In the genomic region with DNA sequence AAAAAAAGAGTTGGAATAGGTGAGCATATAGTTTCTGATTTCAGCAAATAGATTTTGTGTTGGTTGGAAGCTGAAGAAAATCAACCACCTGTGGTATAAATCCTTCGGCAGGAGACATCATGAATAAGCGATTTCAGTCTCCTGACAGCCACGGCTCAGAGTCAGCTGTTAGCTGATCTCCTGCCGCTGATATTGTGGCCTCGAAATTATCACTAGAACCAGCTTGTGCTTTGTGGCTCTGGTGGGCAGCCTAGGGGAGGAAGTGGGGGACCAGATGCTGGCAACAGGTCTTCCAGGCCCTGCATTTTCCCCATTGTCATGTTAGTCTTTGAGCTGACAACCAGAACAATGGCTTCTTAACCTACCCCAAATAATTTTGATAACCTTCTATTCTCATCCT, we compare ENCODE assay signal across 1 cellular context.
TF ChIP-seq lines count a peak whose summit lies in the region.

No MANE protein-coding gene starts in this region.

TF ChIP-seq in K562, 482 proteins besides CTCF, POLR2A, EP300 and RAD21 (continued from another document and continues in another):
- TF ChIP-seq, protein P1, sequence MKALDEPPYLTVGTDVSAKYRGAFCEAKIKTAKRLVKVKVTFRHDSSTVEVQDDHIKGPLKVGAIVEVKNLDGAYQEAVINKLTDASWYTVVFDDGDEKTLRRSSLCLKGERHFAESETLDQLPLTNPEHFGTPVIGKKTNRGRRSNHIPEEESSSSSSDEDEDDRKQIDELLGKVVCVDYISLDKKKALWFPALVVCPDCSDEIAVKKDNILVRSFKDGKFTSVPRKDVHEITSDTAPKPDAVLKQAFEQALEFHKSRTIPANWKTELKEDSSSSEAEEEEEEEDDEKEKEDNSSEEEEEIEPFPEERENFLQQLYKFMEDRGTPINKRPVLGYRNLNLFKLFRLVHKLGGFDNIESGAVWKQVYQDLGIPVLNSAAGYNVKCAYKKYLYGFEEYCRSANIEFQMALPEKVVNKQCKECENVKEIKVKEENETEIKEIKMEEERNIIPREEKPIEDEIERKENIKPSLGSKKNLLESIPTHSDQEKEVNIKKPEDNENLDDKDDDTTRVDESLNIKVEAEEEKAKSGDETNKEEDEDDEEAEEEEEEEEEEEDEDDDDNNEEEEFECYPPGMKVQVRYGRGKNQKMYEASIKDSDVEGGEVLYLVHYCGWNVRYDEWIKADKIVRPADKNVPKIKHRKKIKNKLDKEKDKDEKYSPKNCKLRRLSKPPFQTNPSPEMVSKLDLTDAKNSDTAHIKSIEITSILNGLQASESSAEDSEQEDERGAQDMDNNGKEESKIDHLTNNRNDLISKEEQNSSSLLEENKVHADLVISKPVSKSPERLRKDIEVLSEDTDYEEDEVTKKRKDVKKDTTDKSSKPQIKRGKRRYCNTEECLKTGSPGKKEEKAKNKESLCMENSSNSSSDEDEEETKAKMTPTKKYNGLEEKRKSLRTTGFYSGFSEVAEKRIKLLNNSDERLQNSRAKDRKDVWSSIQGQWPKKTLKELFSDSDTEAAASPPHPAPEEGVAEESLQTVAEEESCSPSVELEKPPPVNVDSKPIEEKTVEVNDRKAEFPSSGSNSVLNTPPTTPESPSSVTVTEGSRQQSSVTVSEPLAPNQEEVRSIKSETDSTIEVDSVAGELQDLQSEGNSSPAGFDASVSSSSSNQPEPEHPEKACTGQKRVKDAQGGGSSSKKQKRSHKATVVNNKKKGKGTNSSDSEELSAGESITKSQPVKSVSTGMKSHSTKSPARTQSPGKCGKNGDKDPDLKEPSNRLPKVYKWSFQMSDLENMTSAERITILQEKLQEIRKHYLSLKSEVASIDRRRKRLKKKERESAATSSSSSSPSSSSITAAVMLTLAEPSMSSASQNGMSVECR (CRISPR knock-in tag; IDR thresholded peaks at IDR 0.05) = no peak
- TF ChIP-seq, protein P2, sequence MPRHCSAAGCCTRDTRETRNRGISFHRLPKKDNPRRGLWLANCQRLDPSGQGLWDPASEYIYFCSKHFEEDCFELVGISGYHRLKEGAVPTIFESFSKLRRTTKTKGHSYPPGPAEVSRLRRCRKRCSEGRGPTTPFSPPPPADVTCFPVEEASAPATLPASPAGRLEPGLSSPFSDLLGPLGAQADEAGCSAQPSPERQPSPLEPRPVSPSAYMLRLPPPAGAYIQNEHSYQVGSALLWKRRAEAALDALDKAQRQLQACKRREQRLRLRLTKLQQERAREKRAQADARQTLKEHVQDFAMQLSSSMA (CRISPR knock-in tag; IDR thresholded peaks at IDR 0.05) = no peak
- TF ChIP-seq, protein P3, sequence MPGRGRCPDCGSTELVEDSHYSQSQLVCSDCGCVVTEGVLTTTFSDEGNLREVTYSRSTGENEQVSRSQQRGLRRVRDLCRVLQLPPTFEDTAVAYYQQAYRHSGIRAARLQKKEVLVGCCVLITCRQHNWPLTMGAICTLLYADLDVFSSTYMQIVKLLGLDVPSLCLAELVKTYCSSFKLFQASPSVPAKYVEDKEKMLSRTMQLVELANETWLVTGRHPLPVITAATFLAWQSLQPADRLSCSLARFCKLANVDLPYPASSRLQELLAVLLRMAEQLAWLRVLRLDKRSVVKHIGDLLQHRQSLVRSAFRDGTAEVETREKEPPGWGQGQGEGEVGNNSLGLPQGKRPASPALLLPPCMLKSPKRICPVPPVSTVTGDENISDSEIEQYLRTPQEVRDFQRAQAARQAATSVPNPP (IDR thresholded peaks at IDR 0.05; ENCODE audit: borderline replicate concordance, insufficient read depth, insufficient read length) = no peak
- TF ChIP-seq, protein P4, sequence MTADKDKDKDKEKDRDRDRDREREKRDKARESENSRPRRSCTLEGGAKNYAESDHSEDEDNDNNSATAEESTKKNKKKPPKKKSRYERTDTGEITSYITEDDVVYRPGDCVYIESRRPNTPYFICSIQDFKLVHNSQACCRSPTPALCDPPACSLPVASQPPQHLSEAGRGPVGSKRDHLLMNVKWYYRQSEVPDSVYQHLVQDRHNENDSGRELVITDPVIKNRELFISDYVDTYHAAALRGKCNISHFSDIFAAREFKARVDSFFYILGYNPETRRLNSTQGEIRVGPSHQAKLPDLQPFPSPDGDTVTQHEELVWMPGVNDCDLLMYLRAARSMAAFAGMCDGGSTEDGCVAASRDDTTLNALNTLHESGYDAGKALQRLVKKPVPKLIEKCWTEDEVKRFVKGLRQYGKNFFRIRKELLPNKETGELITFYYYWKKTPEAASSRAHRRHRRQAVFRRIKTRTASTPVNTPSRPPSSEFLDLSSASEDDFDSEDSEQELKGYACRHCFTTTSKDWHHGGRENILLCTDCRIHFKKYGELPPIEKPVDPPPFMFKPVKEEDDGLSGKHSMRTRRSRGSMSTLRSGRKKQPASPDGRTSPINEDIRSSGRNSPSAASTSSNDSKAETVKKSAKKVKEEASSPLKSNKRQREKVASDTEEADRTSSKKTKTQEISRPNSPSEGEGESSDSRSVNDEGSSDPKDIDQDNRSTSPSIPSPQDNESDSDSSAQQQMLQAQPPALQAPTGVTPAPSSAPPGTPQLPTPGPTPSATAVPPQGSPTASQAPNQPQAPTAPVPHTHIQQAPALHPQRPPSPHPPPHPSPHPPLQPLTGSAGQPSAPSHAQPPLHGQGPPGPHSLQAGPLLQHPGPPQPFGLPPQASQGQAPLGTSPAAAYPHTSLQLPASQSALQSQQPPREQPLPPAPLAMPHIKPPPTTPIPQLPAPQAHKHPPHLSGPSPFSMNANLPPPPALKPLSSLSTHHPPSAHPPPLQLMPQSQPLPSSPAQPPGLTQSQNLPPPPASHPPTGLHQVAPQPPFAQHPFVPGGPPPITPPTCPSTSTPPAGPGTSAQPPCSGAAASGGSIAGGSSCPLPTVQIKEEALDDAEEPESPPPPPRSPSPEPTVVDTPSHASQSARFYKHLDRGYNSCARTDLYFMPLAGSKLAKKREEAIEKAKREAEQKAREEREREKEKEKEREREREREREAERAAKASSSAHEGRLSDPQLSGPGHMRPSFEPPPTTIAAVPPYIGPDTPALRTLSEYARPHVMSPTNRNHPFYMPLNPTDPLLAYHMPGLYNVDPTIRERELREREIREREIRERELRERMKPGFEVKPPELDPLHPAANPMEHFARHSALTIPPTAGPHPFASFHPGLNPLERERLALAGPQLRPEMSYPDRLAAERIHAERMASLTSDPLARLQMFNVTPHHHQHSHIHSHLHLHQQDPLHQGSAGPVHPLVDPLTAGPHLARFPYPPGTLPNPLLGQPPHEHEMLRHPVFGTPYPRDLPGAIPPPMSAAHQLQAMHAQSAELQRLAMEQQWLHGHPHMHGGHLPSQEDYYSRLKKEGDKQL (CRISPR knock-in tag; IDR thresholded peaks at IDR 0.05; ENCODE audit: borderline replicate concordance) = no peak
- TF ChIP-seq CC2D1A (IDR thresholded peaks at IDR 0.05) (no peak), PHF8 (IDR thresholded peaks at IDR 0.05; ENCODE audit: borderline replicate concordance, low read length) (no peak), BCL6 (CRISPR knock-in tag; IDR thresholded peaks at IDR 0.05) (peak; percentile 43; the same call in 1 of the 2 replicates), MAFK (IDR thresholded peaks at IDR 0.05; ENCODE audit: low read length) (no peak), TAL1 (IDR thresholded peaks at IDR 0.05) (peak; percentile 74), SREBF2 (CRISPR knock-in tag; IDR thresholded peaks at IDR 0.05) (no peak), TAF9B (IDR thresholded peaks at IDR 0.05; ENCODE audit: partially characterized antibody) (peak; percentile 46), BRD9 (IDR thresholded peaks at IDR 0.05; ENCODE audit: low read depth, partially characterized antibody) (no peak), ELF4 (CRISPR knock-in tag; IDR thresholded peaks at IDR 0.05) (0 out of 2 replicates have a peak, but pooled peaks have one; percentile 9), PHB (CRISPR knock-in tag; IDR thresholded peaks at IDR 0.05) (no peak), ERF (CRISPR knock-in tag; IDR thresholded peaks at IDR 0.05) (0 out of 2 replicates have a peak, but pooled peaks have one; percentile 25), NFIC (IDR thresholded peaks at IDR 0.05) (0 out of 2 replicates have a peak, but pooled peaks have one; percentile 23), MCM5 (IDR thresholded peaks at IDR 0.05; ENCODE audit: low read depth) (no peak), TAF7 (tag; IDR thresholded peaks at IDR 0.05) (no peak), ETV5 (CRISPR knock-in tag; IDR thresholded peaks at IDR 0.05; ENCODE audit: low read depth) (no peak), RBFOX2 (IDR thresholded peaks at IDR 0.05; ENCODE audit: low read depth, low read length) (no peak), SMAD2 (IDR thresholded peaks at IDR 0.05; ENCODE audit: low read depth, low read length) (no peak), ZNF431 (CRISPR knock-in tag; IDR thresholded peaks at IDR 0.05) (no peak), MECOM (CRISPR knock-in tag; IDR thresholded peaks at IDR 0.05) (no peak), RHOXF2B (CRISPR knock-in tag; conservative IDR thresholded peaks at IDR 0.05) (no peak), SIX5 (IDR thresholded peaks at IDR 0.05; ENCODE audit: borderline replicate concordance in 1 of 2, insufficient read depth in 1 of 2, low read depth in 1 of 2, low read length in 2 of 2) (no peak), MTA3 (IDR thresholded peaks at IDR 0.05; ENCODE audit: borderline replicate concordance) (no peak), COPS2 (conservative IDR thresholded peaks at IDR 0.05) (no peak), ZNF583 (CRISPR knock-in tag; IDR thresholded peaks at IDR 0.05) (peak; percentile 41; the same call in 1 of the 2 replicates), ZSCAN32 (CRISPR knock-in tag; IDR thresholded peaks at IDR 0.05) (no peak)
- TF ChIP-seq, protein P5, sequence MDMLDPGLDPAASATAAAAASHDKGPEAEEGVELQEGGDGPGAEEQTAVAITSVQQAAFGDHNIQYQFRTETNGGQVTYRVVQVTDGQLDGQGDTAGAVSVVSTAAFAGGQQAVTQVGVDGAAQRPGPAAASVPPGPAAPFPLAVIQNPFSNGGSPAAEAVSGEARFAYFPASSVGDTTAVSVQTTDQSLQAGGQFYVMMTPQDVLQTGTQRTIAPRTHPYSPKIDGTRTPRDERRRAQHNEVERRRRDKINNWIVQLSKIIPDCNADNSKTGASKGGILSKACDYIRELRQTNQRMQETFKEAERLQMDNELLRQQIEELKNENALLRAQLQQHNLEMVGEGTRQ (CRISPR knock-in tag; IDR thresholded peaks at IDR 0.05) = no peak
- TF ChIP-seq, protein P6, sequence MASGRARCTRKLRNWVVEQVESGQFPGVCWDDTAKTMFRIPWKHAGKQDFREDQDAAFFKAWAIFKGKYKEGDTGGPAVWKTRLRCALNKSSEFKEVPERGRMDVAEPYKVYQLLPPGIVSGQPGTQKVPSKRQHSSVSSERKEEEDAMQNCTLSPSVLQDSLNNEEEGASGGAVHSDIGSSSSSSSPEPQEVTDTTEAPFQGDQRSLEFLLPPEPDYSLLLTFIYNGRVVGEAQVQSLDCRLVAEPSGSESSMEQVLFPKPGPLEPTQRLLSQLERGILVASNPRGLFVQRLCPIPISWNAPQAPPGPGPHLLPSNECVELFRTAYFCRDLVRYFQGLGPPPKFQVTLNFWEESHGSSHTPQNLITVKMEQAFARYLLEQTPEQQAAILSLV (tag; IDR thresholded peaks at IDR 0.05) = no peak
- TF ChIP-seq, protein P7, sequence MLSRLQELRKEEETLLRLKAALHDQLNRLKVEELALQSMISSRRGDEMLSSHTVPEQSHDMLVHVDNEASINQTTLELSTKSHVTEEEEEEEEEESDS (CRISPR knock-in tag; IDR thresholded peaks at IDR 0.05) = no peak
- TF ChIP-seq, protein P8, sequence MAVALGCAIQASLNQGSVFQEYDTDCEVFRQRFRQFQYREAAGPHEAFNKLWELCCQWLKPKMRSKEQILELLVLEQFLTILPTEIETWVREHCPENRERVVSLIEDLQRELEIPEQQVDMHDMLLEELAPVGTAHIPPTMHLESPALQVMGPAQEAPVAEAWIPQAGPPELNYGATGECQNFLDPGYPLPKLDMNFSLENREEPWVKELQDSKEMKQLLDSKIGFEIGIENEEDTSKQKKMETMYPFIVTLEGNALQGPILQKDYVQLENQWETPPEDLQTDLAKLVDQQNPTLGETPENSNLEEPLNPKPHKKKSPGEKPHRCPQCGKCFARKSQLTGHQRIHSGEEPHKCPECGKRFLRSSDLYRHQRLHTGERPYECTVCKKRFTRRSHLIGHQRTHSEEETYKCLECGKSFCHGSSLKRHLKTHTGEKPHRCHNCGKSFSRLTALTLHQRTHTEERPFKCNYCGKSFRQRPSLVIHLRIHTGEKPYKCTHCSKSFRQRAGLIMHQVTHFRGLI (CRISPR knock-in tag; IDR thresholded peaks at IDR 0.05) = peak; percentile 63; the same call in 1 of the 2 replicates
- TF ChIP-seq, protein P9, sequence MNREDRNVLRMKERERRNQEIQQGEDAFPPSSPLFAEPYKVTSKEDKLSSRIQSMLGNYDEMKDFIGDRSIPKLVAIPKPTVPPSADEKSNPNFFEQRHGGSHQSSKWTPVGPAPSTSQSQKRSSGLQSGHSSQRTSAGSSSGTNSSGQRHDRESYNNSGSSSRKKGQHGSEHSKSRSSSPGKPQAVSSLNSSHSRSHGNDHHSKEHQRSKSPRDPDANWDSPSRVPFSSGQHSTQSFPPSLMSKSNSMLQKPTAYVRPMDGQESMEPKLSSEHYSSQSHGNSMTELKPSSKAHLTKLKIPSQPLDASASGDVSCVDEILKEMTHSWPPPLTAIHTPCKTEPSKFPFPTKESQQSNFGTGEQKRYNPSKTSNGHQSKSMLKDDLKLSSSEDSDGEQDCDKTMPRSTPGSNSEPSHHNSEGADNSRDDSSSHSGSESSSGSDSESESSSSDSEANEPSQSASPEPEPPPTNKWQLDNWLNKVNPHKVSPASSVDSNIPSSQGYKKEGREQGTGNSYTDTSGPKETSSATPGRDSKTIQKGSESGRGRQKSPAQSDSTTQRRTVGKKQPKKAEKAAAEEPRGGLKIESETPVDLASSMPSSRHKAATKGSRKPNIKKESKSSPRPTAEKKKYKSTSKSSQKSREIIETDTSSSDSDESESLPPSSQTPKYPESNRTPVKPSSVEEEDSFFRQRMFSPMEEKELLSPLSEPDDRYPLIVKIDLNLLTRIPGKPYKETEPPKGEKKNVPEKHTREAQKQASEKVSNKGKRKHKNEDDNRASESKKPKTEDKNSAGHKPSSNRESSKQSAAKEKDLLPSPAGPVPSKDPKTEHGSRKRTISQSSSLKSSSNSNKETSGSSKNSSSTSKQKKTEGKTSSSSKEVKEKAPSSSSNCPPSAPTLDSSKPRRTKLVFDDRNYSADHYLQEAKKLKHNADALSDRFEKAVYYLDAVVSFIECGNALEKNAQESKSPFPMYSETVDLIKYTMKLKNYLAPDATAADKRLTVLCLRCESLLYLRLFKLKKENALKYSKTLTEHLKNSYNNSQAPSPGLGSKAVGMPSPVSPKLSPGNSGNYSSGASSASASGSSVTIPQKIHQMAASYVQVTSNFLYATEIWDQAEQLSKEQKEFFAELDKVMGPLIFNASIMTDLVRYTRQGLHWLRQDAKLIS (CRISPR knock-in tag; IDR thresholded peaks at IDR 0.05) = no peak
